In genomic region chr6:71125216-71125615, GRCh38 we compare ENCODE assay signal across 5 cellular contexts.
"Had no signal": no experiment of that assay in that cellular context is flagged by ENCODE, and none has a peak within 500 bp of the region (broad histone marks: within the 10 kb centered on the region; RNA-seq: fewer than 3 reads in every experiment).

No MANE protein-coding gene starts in this region.

- DNase-seq: GOT3, H7, HCEC 1CT, IMR-90 had no signal

- H3K4me3 ChIP-seq: K562 had no signal

- ATAC-seq: K562 had no signal
